17 cellular contexts compared by ENCODE assay signal in the genomic region with DNA sequence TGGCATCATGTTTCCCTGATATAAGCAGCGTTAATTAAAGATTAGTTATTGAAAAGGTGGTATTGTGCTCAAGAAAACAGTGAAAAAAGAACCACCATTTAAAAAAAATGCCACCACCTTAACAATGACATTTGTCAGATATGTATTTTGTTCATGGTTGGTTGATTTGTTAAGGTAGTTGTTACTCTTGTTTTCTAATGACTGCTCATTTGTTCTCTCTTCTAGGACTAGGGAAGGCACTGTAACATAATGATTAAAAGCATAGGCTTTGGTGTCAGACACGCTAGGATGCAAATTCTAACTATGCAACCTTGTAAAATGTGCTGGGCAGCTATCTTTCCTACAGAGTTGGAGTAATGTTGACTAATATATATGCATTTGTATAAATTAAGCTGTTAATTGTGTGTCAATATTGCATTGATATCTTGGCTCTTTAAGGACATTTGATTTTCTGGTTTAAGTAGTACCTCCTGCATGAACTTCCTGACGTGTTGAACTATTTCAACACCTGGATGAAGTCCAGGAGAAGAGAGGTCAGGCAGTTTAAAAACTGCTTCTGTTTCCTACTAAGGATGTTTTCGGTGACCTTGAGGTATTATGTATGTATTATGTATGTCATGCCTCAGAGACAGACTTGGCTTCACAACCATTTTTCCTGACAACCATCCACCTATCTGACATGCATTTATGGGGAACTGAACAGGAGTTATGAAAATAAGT.
DNase-seq lines count a peak whose midpoint lies in the region; ATAC-seq and TF ChIP-seq lines count a peak whose summit lies in the region.
"Had no signal": no experiment of that assay in that cellular context is flagged by ENCODE, and none has a peak within 500 bp of the region (broad histone marks: within the 10 kb centered on the region; RNA-seq: fewer than 3 reads in every experiment).

No MANE protein-coding gene starts in this region.

- peaks cover 56% of the 10 kb centered on the region for H3K4me1 ChIP-seq in GM23248 (ENCODE audit: insufficient read depth)
- H3K4me1 ChIP-seq in ascending aorta = peaks cover 5 to 61% of the 10 kb centered on the region in 2 donors
- H3K4me1 ChIP-seq in thoracic aorta (ENCODE audit: control insufficient read depth in 1 of 2, low read depth in 2 of 2) = peaks cover 35 to 76% of the 10 kb centered on the region in 2 donors

- H2AFZ ChIP-seq in GM23248 = no peak overlapping the region

- TF ChIP-seq CTCF in ascending aorta (IDR thresholded peaks at IDR 0.05) (no peak), fibroblast of the aortic adventitia (IDR thresholded peaks at IDR 0.05; ENCODE audit: insufficient read depth, low read length) (no peak), thoracic aorta (IDR thresholded peaks at IDR 0.05) (no peak)

- H3K4me3 ChIP-seq in GM23248 (no peak overlapping the region), ascending aorta (no peak overlapping the region), fibroblast of the aortic adventitia (ENCODE audit: low read depth, low read length) (no peak overlapping the region), thoracic aorta (no peak overlapping the region)
- H3K4me3 ChIP-seq: BLaER1, MG63 had no signal

- H3K27ac Mint-ChIP-seq in activated naive CD8-positive, alpha-beta T cell treated with anti-CD3 and anti-CD28 coated beads for 36 hours = no peak overlapping the region
- H3K27ac Mint-ChIP-seq: activated CD8-positive, alpha-beta memory T cell treated with anti-CD3 and anti-CD28 coated beads, Interleukin-2, amount 10 ng/mL, durations not matched to agents 7 days and 5 days; nephron progenitor cell; stimulated activated naive CD8-positive, alpha-beta T cell treated with anti-CD3 and anti-CD28 coated beads, Interleukin-15, Interleukin-2, amounts not matched to agents 100 ng/mL and 50 ng/mL, for 24 hours had no signal

- 79 to 86% methylated on average over 4 of the region's 4 CpGs for WGBS in GM23248 (ENCODE audit: low coverage in 1 of 2, low lambda C conversion rate in 2 of 2, missing lambda C conversion rate in 2 of 2), 2 experiments

- no peak overlapping the region for H3K9ac ChIP-seq in GM23248
- H3K9ac ChIP-seq: BLaER1 had no signal

- H3K27ac ChIP-seq in GM23248 (peak overlapping the region; percentile 93; the same call in 1 of the 2 replicates), ascending aorta (peak overlapping the region; percentile 73 to 93), thoracic aorta (peak overlapping the region; percentile 79 to 92)
- H3K27ac ChIP-seq: BLaER1 had no signal

- in situ Hi-C loops in GM23248 (cut with MboI) = no loop called here

- no peaks in the 10 kb centered on the region for H3K79me2 ChIP-seq in GM23248 (ENCODE audit: insufficient read depth)

- ATAC-seq in thoracic aorta (ENCODE audit: insufficient number of reproducible peaks, low FRiP score, low read depth) = no peak
- ATAC-seq: activated CD8-positive, alpha-beta memory T cell treated with anti-CD3 and anti-CD28 coated beads, Interleukin-2, amount 10 ng/mL, durations not matched to agents 7 days and 5 days had no signal

- H3K4me3 Mint-ChIP-seq in activated naive CD8-positive, alpha-beta T cell treated with anti-CD3 and anti-CD28 coated beads for 36 hours = no peak overlapping the region
- H3K4me3 Mint-ChIP-seq: activated CD8-positive, alpha-beta memory T cell treated with anti-CD3 and anti-CD28 coated beads, Interleukin-2, amount 10 ng/mL, durations not matched to agents 7 days and 5 days; nephron progenitor cell; stimulated activated naive CD8-positive, alpha-beta T cell treated with anti-CD3 and anti-CD28 coated beads, Interleukin-15, Interleukin-2, amounts not matched to agents 100 ng/mL and 50 ng/mL, for 24 hours had no signal

- H3K9me3 Mint-ChIP-seq in activated naive CD8-positive, alpha-beta T cell treated with anti-CD3 and anti-CD28 coated beads for 36 hours = no peaks in the 10 kb centered on the region
- H3K9me3 Mint-ChIP-seq: nephron progenitor cell; stimulated activated naive CD8-positive, alpha-beta T cell treated with anti-CD3 and anti-CD28 coated beads, Interleukin-15, Interleukin-2, amounts not matched to agents 100 ng/mL and 50 ng/mL, for 24 hours had no signal

- intact Hi-C loops in ascending aorta (cut with DNase I) = no loop called here

- H3K9me2 ChIP-seq in GM23248 (ENCODE audit: insufficient read depth) = no peaks in the 10 kb centered on the region

- H3K36me3 ChIP-seq in GM23248 (ENCODE audit: low read depth) = no peaks in the 10 kb centered on the region
- no peaks in the 10 kb centered on the region for H3K36me3 ChIP-seq in ascending aorta
- no peaks in the 10 kb centered on the region for H3K36me3 ChIP-seq in thoracic aorta
- H3K36me3 ChIP-seq: BLaER1 had no signal

- H3F3A ChIP-seq in GM23248 (ENCODE audit: insufficient read depth) = peaks cover 55% of the 10 kb centered on the region

- no peaks in the 10 kb centered on the region for H3K4me1 Mint-ChIP-seq in activated naive CD8-positive, alpha-beta T cell treated with anti-CD3 and anti-CD28 coated beads for 36 hours
- H3K4me1 Mint-ChIP-seq: activated CD8-positive, alpha-beta memory T cell treated with anti-CD3 and anti-CD28 coated beads, Interleukin-2, amount 10 ng/mL, durations not matched to agents 7 days and 5 days had no signal

- peak overlapping the region; percentile 50 for H3K4me2 ChIP-seq in GM23248 (ENCODE audit: unreplicated experiment)
- H3K4me2 ChIP-seq: BLaER1 had no signal

- H3K27me3 ChIP-seq in GM23248 (replicated peaks; ENCODE audit: insufficient read depth) (no peaks in the 10 kb centered on the region), ascending aorta (no peaks in the 10 kb centered on the region), thoracic aorta (replicated peaks; ENCODE audit: insufficient read depth) (no peaks in the 10 kb centered on the region)
- H3K27me3 ChIP-seq: BLaER1, MG63 had no signal

- no peaks in the 10 kb centered on the region for H4K20me1 ChIP-seq in GM23248 (ENCODE audit: insufficient read depth)
- H4K20me1 ChIP-seq: BLaER1 had no signal

- H3K9me3 ChIP-seq in GM23248 (ENCODE audit: low read depth) (no peaks in the 10 kb centered on the region), ascending aorta (no peaks in the 10 kb centered on the region), thoracic aorta (no peaks in the 10 kb centered on the region)
- H3K9me3 ChIP-seq: BLaER1, MG63 had no signal

- H3K27me3 Mint-ChIP-seq in activated naive CD8-positive, alpha-beta T cell treated with anti-CD3 and anti-CD28 coated beads for 36 hours = no peaks in the 10 kb centered on the region
- H3K27me3 Mint-ChIP-seq: activated CD8-positive, alpha-beta memory T cell treated with anti-CD3 and anti-CD28 coated beads, Interleukin-2, amount 10 ng/mL, durations not matched to agents 7 days and 5 days; stimulated activated naive CD8-positive, alpha-beta T cell treated with anti-CD3 and anti-CD28 coated beads, Interleukin-15, Interleukin-2, amounts not matched to agents 100 ng/mL and 50 ng/mL, for 24 hours had no signal

- DNase-seq in GM23248 (no peak), ascending aorta (ENCODE audit: low spot score in 2 of 2) (no peak), fibroblast of the aortic adventitia (ENCODE audit: low read depth) (peak; percentile 27), thoracic aorta (ENCODE audit: low spot score) (no peak), NCI-H345 (lab: John Stamatoyannopoulos, UW) (no peak)
- no peak for DNase-seq in stimulated activated CD4-positive, alpha-beta T cell treated with anti-CD3 and anti-CD28 coated beads, Interleukin-2, amount 100 ng/mL, for 48 hours
- no peak for DNase-seq in activated naive CD8-positive, alpha-beta T cell treated with anti-CD3 and anti-CD28 coated beads for 36 hours
- DNase-seq: activated CD4-positive, alpha-beta T cell treated with anti-CD3 and anti-CD28 coated beads for 1 hour; activated CD8-positive, alpha-beta memory T cell treated with anti-CD3 and anti-CD28 coated beads, Interleukin-2, amount 10 ng/mL, durations not matched to agents 7 days and 5 days; amygdala; GF-D8; kidney; NCI-H1694 treated with DMSO at 0.1 percent for 48 hours; nephron progenitor cell had no signal

- H3K36me3 Mint-ChIP-seq in activated naive CD8-positive, alpha-beta T cell treated with anti-CD3 and anti-CD28 coated beads for 36 hours = no peaks in the 10 kb centered on the region
- H3K36me3 Mint-ChIP-seq: activated CD8-positive, alpha-beta memory T cell treated with anti-CD3 and anti-CD28 coated beads, Interleukin-2, amount 10 ng/mL, durations not matched to agents 7 days and 5 days had no signal
